Comparison of ENCODE assay signal across 12 cellular contexts in the genomic region with DNA sequence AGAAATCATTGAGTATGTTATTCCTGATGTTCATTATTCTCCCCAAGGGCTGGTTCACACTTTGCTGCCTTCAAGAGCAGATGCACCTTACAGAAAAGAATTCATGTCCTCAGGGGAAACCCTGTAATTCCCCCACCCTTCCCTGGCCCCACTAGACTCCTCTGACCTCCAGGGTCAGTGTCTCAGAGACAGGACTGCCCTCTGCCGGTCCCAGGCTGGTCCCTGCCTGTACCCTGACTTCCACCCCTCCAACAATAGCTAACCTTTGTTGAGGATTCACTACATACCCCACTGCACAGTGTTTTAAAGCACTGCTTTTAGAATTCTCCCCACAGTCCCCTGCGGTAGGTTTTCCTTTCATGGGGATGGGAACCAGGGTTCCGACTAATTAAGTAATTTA. TPM values are rescaled to one million over a fixed set of nuclear protein-coding genes. Genes with fewer than 3 reads are reported as not detected.
DNase-seq lines count a peak whose midpoint lies in the region; ATAC-seq and TF ChIP-seq lines count a peak whose summit lies in the region.
"Had no signal": no experiment of that assay in that cellular context is flagged by ENCODE, and none has a peak within 500 bp of the region (broad histone marks: within the 10 kb centered on the region; RNA-seq: fewer than 3 reads in every experiment).

No MANE protein-coding gene starts in this region.

- ATAC-seq in CD4-positive, CD25-positive, alpha-beta regulatory T cell (ENCODE audit: low read depth in 2 of 2): no peak
- no peak for ATAC-seq in foreskin keratinocyte
- ATAC-seq in HG03469 (IDR thresholded peaks at IDR 0.05; ENCODE audit: unreplicated experiment): no peak
- no peak for ATAC-seq in GM18517 (IDR thresholded peaks at IDR 0.05; ENCODE audit: unreplicated experiment)
- no peak for ATAC-seq in GM18868 (IDR thresholded peaks at IDR 0.05; ENCODE audit: unreplicated experiment)
- ATAC-seq: activated CD8-positive, alpha-beta memory T cell treated with anti-CD3 and anti-CD28 coated beads, Interleukin-2, amount 10 ng/mL, durations not matched to agents 7 days and 5 days had no signal

- no peaks in the 10 kb centered on the region for H3K36me3 Mint-ChIP-seq in CD4-positive, CD25-positive, alpha-beta regulatory T cell
- H3K36me3 Mint-ChIP-seq: activated CD8-positive, alpha-beta memory T cell treated with anti-CD3 and anti-CD28 coated beads, Interleukin-2, amount 10 ng/mL, durations not matched to agents 7 days and 5 days had no signal

- peak; percentile 52 for TF ChIP-seq CTCF in GM12865 (IDR thresholded peaks at IDR 0.05; ENCODE audit: insufficient read depth, low read depth, low read length, missing control alignments)
- peak; percentile 5 for TF ChIP-seq CTCF in foreskin keratinocyte (conservative IDR thresholded peaks at IDR 0.05)

- no peak overlapping the region for H3K27ac ChIP-seq in CD4-positive, CD25-positive, alpha-beta regulatory T cell (ENCODE audit: insufficient read depth, low read length, poor library complexity, severe bottlenecking)
- no peak overlapping the region for H3K27ac ChIP-seq in foreskin keratinocyte
- H3K27ac ChIP-seq: epithelial cell of prostate, KMS-11 had no signal

- H3K27me3 Mint-ChIP-seq in CD4-positive, CD25-positive, alpha-beta regulatory T cell: peaks cover 23% of the 10 kb centered on the region
- H3K27me3 Mint-ChIP-seq: stimulated activated naive CD8-positive, alpha-beta T cell treated with anti-CD3 and anti-CD28 coated beads, Interleukin-15, Interleukin-2, amounts not matched to agents 100 ng/mL and 50 ng/mL, for 24 hours had no signal

- H3K27ac Mint-ChIP-seq in CD4-positive, CD25-positive, alpha-beta regulatory T cell: peak overlapping the region; percentile 32 to 98 (median 94)
- H3K27ac Mint-ChIP-seq: activated CD8-positive, alpha-beta memory T cell treated with anti-CD3 and anti-CD28 coated beads, Interleukin-2, amount 10 ng/mL, durations not matched to agents 7 days and 5 days; stimulated activated naive CD8-positive, alpha-beta T cell treated with anti-CD3 and anti-CD28 coated beads, Interleukin-15, Interleukin-2, amounts not matched to agents 100 ng/mL and 50 ng/mL, for 24 hours had no signal

- H3K4me1 ChIP-seq in CD4-positive, CD25-positive, alpha-beta regulatory T cell (ENCODE audit: control insufficient read depth, insufficient read depth, low read length, poor library complexity, severe bottlenecking): peaks cover 39% of the 10 kb centered on the region
- H3K4me1 ChIP-seq in foreskin keratinocyte: no peaks in the 10 kb centered on the region

- peaks cover 10 to 42% (median 30%) of the 10 kb centered on the region in 4 donors for H3K4me1 Mint-ChIP-seq in CD4-positive, CD25-positive, alpha-beta regulatory T cell

- H3K9me3 ChIP-seq in CD4-positive, CD25-positive, alpha-beta regulatory T cell (ENCODE audit: control insufficient read depth in 2 of 2, low read length in 2 of 2): no peaks in the 10 kb centered on the region

- DNase-seq in CD4-positive, CD25-positive, alpha-beta regulatory T cell: no peak
- DNase-seq in GM12865 (ENCODE audit: low read depth) (peak; percentile 62), NAMALWA (ENCODE audit: low spot score) (peak; percentile 41), foreskin keratinocyte (no peak), SK-N-DZ (ENCODE audit: low spot score) (no peak)
- DNase-seq: activated CD8-positive, alpha-beta memory T cell treated with anti-CD3 and anti-CD28 coated beads, Interleukin-2, amount 10 ng/mL, durations not matched to agents 7 days and 5 days had no signal

- no peak overlapping the region for H3K4me3 ChIP-seq in CD4-positive, CD25-positive, alpha-beta regulatory T cell (ENCODE audit: low read depth, low read length)
- H3K4me3 ChIP-seq in GM12865 (ENCODE audit: low read depth, low read length): no peak overlapping the region

- H3K4me3 Mint-ChIP-seq in CD4-positive, CD25-positive, alpha-beta regulatory T cell: peak overlapping the region in 3 of 4 donors; percentile 54 to 95 (median 84)
- H3K4me3 Mint-ChIP-seq: activated CD8-positive, alpha-beta memory T cell treated with anti-CD3 and anti-CD28 coated beads, Interleukin-2, amount 10 ng/mL, durations not matched to agents 7 days and 5 days; stimulated activated naive CD8-positive, alpha-beta T cell treated with anti-CD3 and anti-CD28 coated beads, Interleukin-15, Interleukin-2, amounts not matched to agents 100 ng/mL and 50 ng/mL, for 24 hours had no signal

- peaks cover 0 to 4% (median 0%) of the 10 kb centered on the region in 7 donors for H3K9me3 Mint-ChIP-seq in CD4-positive, CD25-positive, alpha-beta regulatory T cell
- H3K9me3 Mint-ChIP-seq: stimulated activated naive CD8-positive, alpha-beta T cell treated with anti-CD3 and anti-CD28 coated beads, Interleukin-15, Interleukin-2, amounts not matched to agents 100 ng/mL and 50 ng/mL, for 24 hours had no signal

- H3K36me3 ChIP-seq in CD4-positive, CD25-positive, alpha-beta regulatory T cell (ENCODE audit: control insufficient read depth, insufficient read depth, low read length): no peaks in the 10 kb centered on the region

- H3K27me3 ChIP-seq in CD4-positive, CD25-positive, alpha-beta regulatory T cell (ENCODE audit: control insufficient read depth, insufficient read depth, low read length): peaks cover 4% of the 10 kb centered on the region
- H3K27me3 ChIP-seq in foreskin keratinocyte: peaks cover 38% of the 10 kb centered on the region

RNA-seq across cellular contexts. Expression of gene SEPHS1, which starts 4.4 kb away (rescaled TPM):
- 26.6 TPM for total RNA-seq in CD4-positive, CD25-positive, alpha-beta regulatory T cell
- polyA plus RNA-seq in CD4-positive, CD25-positive, alpha-beta regulatory T cell: 10 to 100 TPM; 14.6 to 22.2 (median 17.6) TPM
- 37.9 and 46.1 TPM in 2 replicates for total RNA-seq in foreskin keratinocyte
- 35.3 and 42.6 TPM in 2 replicates for polyA plus RNA-seq in foreskin keratinocyte
- 87.8 and 101 TPM in 2 replicates for polyA plus RNA-seq in SK-N-DZ (2014; cell fraction: cytosol; rRNA removed)
- polyA plus RNA-seq in SK-N-DZ (2014; cell fraction: nucleus; rRNA removed): 47.1 and 62.9 TPM in 2 replicates

RNA-seq across cellular contexts. Expression of gene PHYH, which starts 52.7 kb away (rescaled TPM):
- 11.0 TPM for total RNA-seq in CD4-positive, CD25-positive, alpha-beta regulatory T cell
- 10 to 100 TPM; 10.2 to 13.7 (median 12.3) TPM for polyA plus RNA-seq in CD4-positive, CD25-positive, alpha-beta regulatory T cell
- 7.7 and 8.7 TPM in 2 replicates for total RNA-seq in foreskin keratinocyte
- 8.7 and 10.6 TPM in 2 replicates for polyA plus RNA-seq in foreskin keratinocyte
- 15.6 and 22.4 TPM in 2 replicates for polyA plus RNA-seq in SK-N-DZ (2014; cell fraction: cytosol; rRNA removed)
- 11.8 and 13.8 TPM in 2 replicates for polyA plus RNA-seq in SK-N-DZ (2014; cell fraction: nucleus; rRNA removed)

Comparison
In these comparisons a context has a peak if more than half of its experiments do, and no peak if none do; other contexts are left out.
1. DNase-seq: peak in GM12865 (single experiment) and NAMALWA (single experiment); none in CD4-positive, CD25-positive, alpha-beta regulatory T cell (0 of 3), foreskin keratinocyte (0 of 2) and SK-N-DZ (single experiment).